In the genomic region with DNA sequence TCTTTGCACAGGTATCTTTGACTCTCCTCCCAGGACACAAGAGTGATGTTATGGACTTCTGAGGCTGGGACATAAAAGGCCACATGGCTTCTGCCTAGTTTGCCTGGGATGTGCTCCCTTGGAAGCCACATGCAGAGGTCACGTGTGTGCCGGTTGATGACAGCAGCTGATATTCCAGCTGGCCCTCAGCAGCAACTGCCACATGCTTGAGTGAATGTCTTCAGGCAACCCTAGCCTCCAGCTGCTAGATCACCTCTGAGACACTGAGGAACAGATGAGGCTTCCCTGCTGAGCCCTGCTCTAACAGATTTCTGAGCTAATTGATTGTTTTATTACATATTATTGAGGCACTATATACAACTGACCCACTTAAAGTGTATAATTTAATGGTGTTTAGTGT, we compare ENCODE assay signal across 1 cellular context.
TF ChIP-seq lines count a peak whose summit lies in the region.

No MANE protein-coding gene starts in this region.

TF ChIP-seq in K562, 482 proteins besides CTCF, POLR2A, EP300 and RAD21 (continued from another document):
- TF ChIP-seq NFRKB (IDR thresholded peaks at IDR 0.05; ENCODE audit: low read depth) (no peak), FOXK1 (CRISPR knock-in tag; IDR thresholded peaks at IDR 0.05; ENCODE audit: borderline replicate concordance) (no peak), RHOXF2B (CRISPR knock-in tag; conservative IDR thresholded peaks at IDR 0.05) (no peak), TCF3 (CRISPR knock-in tag; IDR thresholded peaks at IDR 0.05) (no peak), PTBP1 (IDR thresholded peaks at IDR 0.05; ENCODE audit: low read depth, low read length) (no peak), ZNF76 (CRISPR knock-in tag; IDR thresholded peaks at IDR 0.05; ENCODE audit: borderline replicate concordance) (no peak), CBX5 (IDR thresholded peaks at IDR 0.05; ENCODE audit: borderline replicate concordance, low read depth) (no peak), NBN (IDR thresholded peaks at IDR 0.05; ENCODE audit: low read depth) (no peak), ZNF644 (tag; IDR thresholded peaks at IDR 0.05; ENCODE audit: low read depth) (0 out of 2 replicates have a peak, but pooled peaks have one; percentile 29), GATAD2B (IDR thresholded peaks at IDR 0.05; ENCODE audit: borderline replicate concordance) (no peak), SPI1 (IDR thresholded peaks at IDR 0.05; ENCODE audit: borderline replicate concordance, low read depth, low read length) (no peak), ZNF699 (CRISPR knock-in tag; IDR thresholded peaks at IDR 0.05; ENCODE audit: insufficient replicate concordance) (no peak), MYNN (IDR thresholded peaks at IDR 0.05) (peak; percentile 44; the same call in 1 of the 2 replicates), MYNN (CRISPR knock-in tag; IDR thresholded peaks at IDR 0.05) (no peak), TEAD4 (IDR thresholded peaks at IDR 0.05; ENCODE audit: low read length) (peak; percentile 29; the same call in 1 of the 2 replicates), TEAD4 (CRISPR knock-in tag; IDR thresholded peaks at IDR 0.05; ENCODE audit: borderline replicate concordance) (no peak), CBX1 (IDR thresholded peaks at IDR 0.05; ENCODE audit: low read depth) (no peak), ZZZ3 (IDR thresholded peaks at IDR 0.05) (no peak), RNF2 (IDR thresholded peaks at IDR 0.05) (no peak), MCM5 (IDR thresholded peaks at IDR 0.05; ENCODE audit: low read depth) (no peak), XRCC5 (IDR thresholded peaks at IDR 0.05; ENCODE audit: low read depth, low read length) (no peak), TOE1 (IDR thresholded peaks at IDR 0.05; ENCODE audit: borderline replicate concordance) (peak; percentile 83), TOE1 (CRISPR knock-in tag; IDR thresholded peaks at IDR 0.05; ENCODE audit: borderline replicate concordance, low read depth) (no peak), BCOR (IDR thresholded peaks at IDR 0.05) (no peak), CBFB (CRISPR knock-in tag; IDR thresholded peaks at IDR 0.05) (no peak), NR1H2 (CRISPR knock-in tag; IDR thresholded peaks at IDR 0.05) (no peak), ATF1 (CRISPR knock-in tag; IDR thresholded peaks at IDR 0.05) (no peak), ATF1 (tag; IDR thresholded peaks at IDR 0.05) (no peak), ZNF75A (CRISPR knock-in tag; IDR thresholded peaks at IDR 0.05) (no peak), CHD4 (IDR thresholded peaks at IDR 0.05; ENCODE audit: insufficient read depth, insufficient replicate concordance, low read depth, low read length, poor library complexity, severe bottlenecking) (no peak), FOXP1 (CRISPR knock-in tag; IDR thresholded peaks at IDR 0.05) (no peak), TGIF2 (CRISPR knock-in tag; IDR thresholded peaks at IDR 0.05) (no peak)
- TF ChIP-seq, protein P1, sequence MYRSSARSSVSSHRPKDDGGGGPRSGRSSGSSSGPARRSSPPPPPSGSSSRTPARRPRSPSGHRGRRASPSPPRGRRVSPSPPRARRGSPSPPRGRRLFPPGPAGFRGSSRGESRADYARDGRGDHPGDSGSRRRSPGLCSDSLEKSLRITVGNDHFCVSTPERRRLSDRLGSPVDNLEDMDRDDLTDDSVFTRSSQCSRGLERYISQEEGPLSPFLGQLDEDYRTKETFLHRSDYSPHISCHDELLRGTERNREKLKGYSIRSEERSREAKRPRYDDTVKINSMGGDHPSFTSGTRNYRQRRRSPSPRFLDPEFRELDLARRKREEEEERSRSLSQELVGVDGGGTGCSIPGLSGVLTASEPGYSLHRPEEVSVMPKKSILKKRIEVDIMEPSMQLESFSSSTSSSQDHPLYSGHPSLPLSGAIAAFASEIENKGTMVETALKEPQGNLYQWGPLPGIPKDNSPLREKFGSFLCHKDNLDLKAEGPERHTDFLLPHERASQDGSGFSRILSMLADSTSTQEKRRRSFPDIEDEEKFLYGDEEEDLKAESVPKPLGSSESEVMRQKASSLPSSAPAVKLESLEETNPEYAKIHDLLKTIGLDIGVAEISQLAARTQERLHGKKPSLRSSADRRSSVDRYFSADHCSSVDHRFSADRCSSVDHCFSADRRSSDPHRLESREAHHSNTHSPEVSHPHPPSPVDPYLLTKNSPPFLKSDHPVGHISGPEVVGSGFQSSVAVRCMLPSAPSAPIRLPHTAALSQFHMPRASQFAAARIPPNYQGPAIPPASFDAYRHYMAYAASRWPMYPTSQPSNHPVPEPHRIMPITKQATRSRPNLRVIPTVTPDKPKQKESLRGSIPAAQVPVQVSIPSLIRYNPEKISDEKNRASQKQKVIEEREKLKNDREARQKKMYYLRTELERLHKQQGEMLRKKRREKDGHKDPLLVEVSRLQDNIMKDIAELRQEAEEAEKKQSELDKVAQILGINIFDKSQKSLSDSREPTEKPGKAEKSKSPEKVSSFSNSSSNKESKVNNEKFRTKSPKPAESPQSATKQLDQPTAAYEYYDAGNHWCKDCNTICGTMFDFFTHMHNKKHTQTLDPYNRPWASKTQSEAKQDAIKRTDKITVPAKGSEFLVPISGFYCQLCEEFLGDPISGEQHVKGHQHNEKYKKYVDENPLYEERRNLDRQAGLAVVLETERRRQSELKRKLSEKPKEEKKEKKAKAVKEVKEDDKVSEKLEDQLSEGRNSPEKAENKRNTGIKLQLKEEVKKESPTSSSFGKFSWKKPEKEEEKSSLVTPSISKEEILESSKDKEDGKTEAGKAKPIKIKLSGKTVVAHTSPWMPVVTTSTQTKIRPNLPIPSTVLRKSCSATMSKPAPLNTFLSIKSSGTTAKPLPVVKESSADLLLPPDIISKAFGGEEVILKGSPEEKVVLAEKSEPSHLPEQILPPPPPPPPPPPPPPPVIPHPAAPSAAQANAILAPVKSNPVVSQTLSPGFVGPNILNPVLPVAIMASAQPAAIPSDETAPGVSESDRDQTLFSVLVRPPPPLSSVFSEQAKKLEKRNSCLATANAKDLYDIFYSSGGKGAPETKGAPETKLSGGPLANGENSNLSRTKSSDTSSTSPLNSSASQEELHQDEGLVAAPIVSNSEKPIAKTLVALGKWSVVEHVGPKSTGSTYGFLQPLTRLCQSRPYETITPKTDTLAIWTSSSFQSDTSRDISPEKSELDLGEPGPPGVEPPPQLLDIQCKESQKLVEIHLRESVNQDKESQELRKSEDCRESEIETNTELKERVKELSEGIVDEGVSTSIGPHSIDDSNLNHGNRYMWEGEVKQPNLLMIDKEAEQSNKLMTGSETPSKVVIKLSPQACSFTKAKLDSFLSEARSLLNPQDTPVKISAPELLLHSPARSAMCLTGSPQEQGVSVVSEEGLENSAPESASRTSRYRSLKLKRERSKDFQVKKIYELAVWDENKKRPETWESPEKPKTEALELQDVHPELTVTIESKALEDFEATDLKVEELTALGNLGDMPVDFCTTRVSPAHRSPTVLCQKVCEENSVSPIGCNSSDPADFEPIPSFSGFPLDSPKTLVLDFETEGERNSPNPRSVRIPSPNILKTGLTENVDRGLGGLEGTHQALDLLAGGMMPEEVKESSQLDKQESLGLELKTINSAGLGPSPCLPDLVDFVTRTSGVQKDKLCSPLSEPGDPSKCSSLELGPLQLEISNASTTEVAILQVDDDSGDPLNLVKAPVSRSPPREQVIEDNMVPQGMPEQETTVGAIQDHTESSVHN (IDR thresholded peaks at IDR 0.05; ENCODE audit: borderline replicate concordance in 1 of 2, low read depth in 1 of 2): peak in 1 of 2 experiments; percentile 85; a peak in 2 of 4 replicates
